22 cellular contexts compared by ENCODE assay signal in the genomic region with DNA sequence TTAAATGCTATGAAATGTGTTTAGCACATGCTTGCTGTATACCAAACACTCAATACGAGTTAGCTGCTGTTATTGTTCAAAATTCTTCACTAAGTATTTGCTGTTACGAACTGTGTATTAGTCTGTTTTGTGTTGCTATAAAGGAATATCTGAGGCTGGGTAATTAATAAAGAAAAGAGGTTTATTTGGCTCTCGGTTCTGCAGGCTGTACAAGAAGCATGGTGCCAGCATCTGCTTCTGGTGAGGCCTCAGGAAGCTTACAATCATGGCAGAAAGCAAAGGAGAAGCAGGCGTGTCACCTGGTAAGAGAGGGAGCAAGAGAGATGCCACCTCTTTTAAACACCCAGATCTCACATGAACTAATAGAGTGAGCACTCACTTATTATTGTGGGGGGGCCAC. TPM values are rescaled to one million over a fixed set of nuclear protein-coding genes. Genes with fewer than 3 reads are reported as not detected.
A peak's percentile ranks its signal among the peaks of the same experiment; 100 is the strongest.
DNase-seq lines count a peak whose midpoint lies in the region; ATAC-seq and TF ChIP-seq lines count a peak whose summit lies in the region.
"Had no signal": no experiment of that assay in that cellular context is flagged by ENCODE, and none has a peak within 500 bp of the region (broad histone marks: within the 10 kb centered on the region; RNA-seq: fewer than 3 reads in every experiment).

No MANE protein-coding gene starts in this region.

- peak overlapping the region; percentile 77 for H3K4me3 ChIP-seq in psoas muscle
- H3K4me3 ChIP-seq: GM23338 had no signal

- WGBS in psoas muscle, 3 donors = 92 to 94% (median 93%) methylated on average over 4 of the region's 4 CpGs

- peaks cover 6% of the 10 kb centered on the region for H3K36me3 Mint-ChIP-seq in activated T-cell treated with anti-CD3 and anti-CD28 coated beads, Interleukin-2, amount 50 U/mL, for 4 hours (ENCODE audit: insufficient read depth)
- H3K36me3 Mint-ChIP-seq in IgD-negative memory B cell (no peaks in the 10 kb centered on the region), endothelial cell (ENCODE audit: low read depth, unreplicated experiment) (no peaks in the 10 kb centered on the region)

- no peaks in the 10 kb centered on the region for H3K9me3 ChIP-seq in psoas muscle
- H3K9me3 ChIP-seq: heart left ventricle had no signal

- TF ChIP-seq CTCF in endothelial cell (IDR thresholded peaks at IDR 0.05; ENCODE audit: unreplicated experiment) = no peak
- no peak for TF ChIP-seq CTCF in psoas muscle (IDR thresholded peaks at IDR 0.05)

- intact Hi-C loops in psoas muscle (cut with DNase I) = loop anchor here (2.0 to 5.0 kb wide), 2 partner anchors 55 to 56 kb away; no protein-coding TSS in a partner anchor

- H3K27me3 ChIP-seq in psoas muscle (ENCODE audit: insufficient read depth in 3 of 3, low read length in 2 of 3) = no peaks in the 10 kb centered on the region
- H3K27me3 ChIP-seq: dorsolateral prefrontal cortex, heart left ventricle had no signal

- DNase-seq in activated T-cell treated with anti-CD3 and anti-CD28 coated beads, Interleukin-2, amount 50 U/mL, for 4 hours = no peak
- DNase-seq in activated T-cell treated with anti-CD3 and anti-CD28 coated beads for 4 hours (no peak), endothelial cell (ENCODE audit: low spot score) (no peak), psoas muscle (no peak), HuH-7.5 (ENCODE audit: low spot score) (no peak)
- DNase-seq: ACHN, activated gamma-delta T cell, aorta, DMS153, dorsolateral prefrontal cortex, GDM1, heart left ventricle, left cardiac atrium, NCI-H2081 treated with DMSO at 0.1 percent for 48 hours, T-helper 9 cell had no signal

- peak overlapping the region; percentile 93 for H3K27ac ChIP-seq in psoas muscle

- no peak for ATAC-seq in activated T-cell treated with anti-CD3 and anti-CD28 coated beads, Interleukin-2, amount 50 U/mL, for 4 hours
- ATAC-seq in psoas muscle (no peak), HG03460 (IDR thresholded peaks at IDR 0.05; ENCODE audit: unreplicated experiment) (no peak), HG03108 (IDR thresholded peaks at IDR 0.05; ENCODE audit: unreplicated experiment) (no peak)
- ATAC-seq: GM23338, heart left ventricle, HepG2, left cardiac atrium, Panc1 had no signal

- no peaks in the 10 kb centered on the region for H3K27me3 Mint-ChIP-seq in activated T-cell treated with anti-CD3 and anti-CD28 coated beads, Interleukin-2, amount 50 U/mL, for 4 hours (ENCODE audit: low read depth)
- no peaks in the 10 kb centered on the region for H3K27me3 Mint-ChIP-seq in IgD-negative memory B cell
- peaks cover 3% of the 10 kb centered on the region for H3K27me3 Mint-ChIP-seq in endothelial cell (ENCODE audit: unreplicated experiment)
- H3K27me3 Mint-ChIP-seq: memory B cell had no signal

- peaks cover 28% of the 10 kb centered on the region for H3K4me1 Mint-ChIP-seq in activated T-cell treated with anti-CD3 and anti-CD28 coated beads, Interleukin-2, amount 50 U/mL, for 4 hours (ENCODE audit: low read depth)
- H3K4me1 Mint-ChIP-seq in IgD-negative memory B cell (peaks cover 5 to 20% (median 19%) of the 10 kb centered on the region in 3 donors), endothelial cell (ENCODE audit: unreplicated experiment) (peaks cover 6% of the 10 kb centered on the region)

- H3K4me3 Mint-ChIP-seq in activated T-cell treated with anti-CD3 and anti-CD28 coated beads, Interleukin-2, amount 50 U/mL, for 4 hours = peak overlapping the region; percentile 90
- peak overlapping the region in 3 of 4 donors; percentile 3 to 90 (median 84) for H3K4me3 Mint-ChIP-seq in IgD-negative memory B cell
- peak overlapping the region; percentile 12 for H3K4me3 Mint-ChIP-seq in endothelial cell (ENCODE audit: unreplicated experiment)

- peaks cover 16% of the 10 kb centered on the region for H3K4me1 ChIP-seq in psoas muscle

- H3K9me3 Mint-ChIP-seq in activated T-cell treated with anti-CD3 and anti-CD28 coated beads, Interleukin-2, amount 50 U/mL, for 4 hours = no peaks in the 10 kb centered on the region
- H3K9me3 Mint-ChIP-seq in IgD-negative memory B cell = no peaks in the 10 kb centered on the region
- no peaks in the 10 kb centered on the region for H3K9me3 Mint-ChIP-seq in endothelial cell (ENCODE audit: unreplicated experiment)
- H3K9me3 Mint-ChIP-seq: GM23338, memory B cell had no signal

- H3K27ac Mint-ChIP-seq in IgD-negative memory B cell = peak overlapping the region; percentile 34 to 95 (median 87)
- no peak overlapping the region for H3K27ac Mint-ChIP-seq in endothelial cell (ENCODE audit: unreplicated experiment)
- H3K27ac Mint-ChIP-seq: GM23338 had no signal

- no peaks in the 10 kb centered on the region for H3K36me3 ChIP-seq in psoas muscle (ENCODE audit: insufficient read depth in 1 of 2, low read depth in 1 of 2)
- H3K36me3 ChIP-seq: heart left ventricle had no signal

RNA-seq across cellular contexts. Expression of a gene that starts 1.6 kb away (rescaled TPM):
- total RNA-seq in activated T-cell treated with anti-CD3 and anti-CD28 coated beads, Interleukin-2, amount 50 U/mL, for 4 hours = 10 to 100 TPM; 20.9 to 25.8 (median 22.7) TPM
- polyA plus RNA-seq in IgD-negative memory B cell (15.1 TPM), psoas muscle (100 to 1,000 TPM in 1 of 3 donors, 10 to 100 TPM in 2; 50.2 to 118 (median 61.1) TPM)
- total RNA-seq in endothelial cell (ENCODE audit: unreplicated experiment) (9.3 TPM), psoas muscle (10 to 100 TPM; 54.2 to 78.8 (median 69.1) TPM)

RNA-seq across cellular contexts. Expression of a gene that starts 21.4 kb away (rescaled TPM):
- total RNA-seq in activated T-cell treated with anti-CD3 and anti-CD28 coated beads, Interleukin-2, amount 50 U/mL, for 4 hours = 10 to 100 TPM; 31.7 to 32.6 (median 32.5) TPM
- polyA plus RNA-seq in IgD-negative memory B cell = 24.4 TPM
- 13.0 TPM for total RNA-seq in endothelial cell (ENCODE audit: unreplicated experiment)
- 10 to 100 TPM; 41.3 to 54.4 (median 44.8) TPM for total RNA-seq in psoas muscle
- polyA plus RNA-seq in psoas muscle = 10 to 100 TPM; 19.2 to 31.8 (median 22.4) TPM

RNA-seq across cellular contexts. Expression of a gene that starts 58.5 kb away (rescaled TPM):
- total RNA-seq in activated T-cell treated with anti-CD3 and anti-CD28 coated beads, Interleukin-2, amount 50 U/mL, for 4 hours = 100 to 1,000 TPM; 158 to 193 (median 184) TPM
- polyA plus RNA-seq in IgD-negative memory B cell = 136 TPM
- 51.8 TPM for total RNA-seq in endothelial cell (ENCODE audit: unreplicated experiment)
- total RNA-seq in psoas muscle = 100 to 1,000 TPM; 173 to 200 (median 189) TPM
- 100 to 1,000 TPM; 262 to 430 (median 322) TPM for polyA plus RNA-seq in psoas muscle

Comparison
In these comparisons a context has a peak if more than half of its experiments do, and no peak if none do; other contexts are left out.
1. H3K4me3 Mint-ChIP-seq: peak in every context shown above with its lines; median percentile 90 in activated T-cell treated with anti-CD3 and anti-CD28 coated beads, Interleukin-2, amount 50 U/mL, for 4 hours; 84 in IgD-negative memory B cell; 12 in endothelial cell.